Comparison of ENCODE assay signal across 14 cellular contexts in genomic region chr22:18075101-18075730, GRCh38. TPM values are rescaled to one million over a fixed set of nuclear protein-coding genes. Genes with fewer than 3 reads are reported as not detected.
DNase-seq lines count a peak whose midpoint lies in the region; ATAC-seq and TF ChIP-seq lines count a peak whose summit lies in the region.
"Had no signal": no experiment of that assay in that cellular context is flagged by ENCODE, and none has a peak within 500 bp of the region (broad histone marks: within the 10 kb centered on the region; RNA-seq: fewer than 3 reads in every experiment).

No MANE protein-coding gene starts in this region.

- no peak for TF ChIP-seq POLR2A in esophagus muscularis mucosa (IDR thresholded peaks at IDR 0.05; ENCODE audit: low read depth)

- DNase-seq in Karpas-422 (no peak), esophagus muscularis mucosa (ENCODE audit: extremely low spot score) (no peak), activated gamma-delta T cell (lab: John Stamatoyannopoulos, UW) (no peak)
- no peak for DNase-seq in activated CD4-positive, alpha-beta T cell treated with anti-CD3 and anti-CD28 coated beads, Interleukin-2, amount 50 U/mL, for 1 hour
- no peak for DNase-seq in activated T-helper 2 cell treated with anti-CD3 and anti-CD28 coated beads, Interferon-gamma antibody, Interleukin-2, Interleukin-4, amounts not matched to agents 10 μg/mL and 5 μg/mL and 100 μg/mL, durations not matched to agents 14 hours and 24 hours and 36 hours (ENCODE audit: low spot score)
- no peak for DNase-seq in effector memory CD8-positive, alpha-beta T cell
- DNase-seq: activated T-cell treated with anti-CD3 and anti-CD28 coated beads, Interleukin-2, amount 50 U/mL, for 24 hours; NCI-H1417 treated with DMSO at 0.1 percent for 48 hours had no signal

- peaks cover 57% of the 10 kb centered on the region for H3K4me1 Mint-ChIP-seq in stimulated activated memory B cell treated with anti-CD40 and anti-IgM and Interleukin-4, amounts not matched to agents 10 μg/mL and 1 μg/mL and 100 μg/mL, for 72 hours
- H3K4me1 Mint-ChIP-seq in activated T-helper 2 cell treated with anti-CD3 and anti-CD28 coated beads, Interferon-gamma antibody, Interleukin-2, Interleukin-4, amounts not matched to agents 10 μg/mL and 5 μg/mL and 100 μg/mL, durations not matched to agents 14 hours and 24 hours and 36 hours (ENCODE audit: low read depth) = peaks cover 27% of the 10 kb centered on the region
- peaks cover 18 to 26% of the 10 kb centered on the region in 2 donors for H3K4me1 Mint-ChIP-seq in effector memory CD8-positive, alpha-beta T cell (ENCODE audit: low read depth in 2 of 2)

- H3K36me3 Mint-ChIP-seq in stimulated activated memory B cell treated with anti-CD40 and anti-IgM and Interleukin-4, amounts not matched to agents 10 μg/mL and 1 μg/mL and 100 μg/mL, for 72 hours = peaks cover 14% of the 10 kb centered on the region
- H3K36me3 Mint-ChIP-seq in activated T-helper 2 cell treated with anti-CD3 and anti-CD28 coated beads, Interferon-gamma antibody, Interleukin-2, Interleukin-4, amounts not matched to agents 10 μg/mL and 5 μg/mL and 100 μg/mL, durations not matched to agents 14 hours and 24 hours and 36 hours (ENCODE audit: low read depth) = peaks cover 17% of the 10 kb centered on the region
- peaks cover 27% of the 10 kb centered on the region for H3K36me3 Mint-ChIP-seq in effector memory CD8-positive, alpha-beta T cell (ENCODE audit: insufficient read depth)

- intact Hi-C loops in esophagus muscularis mucosa (cut with DNase I) = loop anchor here (2.0 to 5.0 kb wide), 3 partner anchors 163 to 244 kb away; no protein-coding TSS in a partner anchor
- intact Hi-C loops in activated T-helper 2 cell treated with anti-CD3 and anti-CD28 coated beads, Interferon-gamma antibody, Interleukin-2, Interleukin-4, amounts not matched to agents 10 μg/mL and 5 μg/mL and 100 μg/mL, durations not matched to agents 14 hours and 24 hours and 36 hours (cut with micrococcal nuclease) = loop anchor here (5.0 kb wide), 2 partner anchors 37 to 308 kb away; partner anchors contain the start of gene TUBA8

- H3K4me3 ChIP-seq in Karpas-422 (ENCODE audit: low read length) (no peak overlapping the region), esophagus muscularis mucosa (no peak overlapping the region)
- H3K4me3 ChIP-seq: cardiac muscle cell, HAP-1 had no signal

- no peaks in the 10 kb centered on the region for H4K20me1 ChIP-seq in Karpas-422 (ENCODE audit: insufficient read depth, low read depth, low read length)

- peak overlapping the region; percentile 92 for H3K4me2 ChIP-seq in Karpas-422 (ENCODE audit: low read depth, low read length, poor library complexity, severe bottlenecking)

- H3K27ac ChIP-seq in 22Rv1 = peak overlapping the region; percentile 78; the same call in 1 of the 2 replicates
- H3K27ac ChIP-seq in Karpas-422 (ENCODE audit: low read length) = peak overlapping the region; percentile 88
- peak overlapping the region; percentile 81 to 90 (median 83) for H3K27ac ChIP-seq in esophagus muscularis mucosa (replicated peaks in 1 of 4)
- H3K27ac ChIP-seq: cardiac muscle cell had no signal

- no peaks in the 10 kb centered on the region for H3K27me3 ChIP-seq in Karpas-422 (ENCODE audit: low read length)
- H3K27me3 ChIP-seq in esophagus muscularis mucosa = no peaks in the 10 kb centered on the region
- H3K27me3 ChIP-seq: cardiac muscle cell had no signal

- H3K4me1 ChIP-seq in Karpas-422 (ENCODE audit: low read length) (peaks cover 61% of the 10 kb centered on the region), esophagus muscularis mucosa (peaks cover 28 to 42% (median 41%) of the 10 kb centered on the region in 4 donors)

- 90% methylated on average over 6 of the region's 6 CpGs for WGBS in esophagus muscularis mucosa

- H3K27ac Mint-ChIP-seq in stimulated activated memory B cell treated with anti-CD40 and anti-IgM and Interleukin-4, amounts not matched to agents 10 μg/mL and 1 μg/mL and 100 μg/mL, for 72 hours = peak overlapping the region; percentile 27
- H3K27ac Mint-ChIP-seq in activated T-helper 2 cell treated with anti-CD3 and anti-CD28 coated beads, Interferon-gamma antibody, Interleukin-2, Interleukin-4, amounts not matched to agents 10 μg/mL and 5 μg/mL and 100 μg/mL, durations not matched to agents 14 hours and 24 hours and 36 hours = no peak overlapping the region
- H3K27ac Mint-ChIP-seq in effector memory CD8-positive, alpha-beta T cell = no peak overlapping the region
- H3K27ac Mint-ChIP-seq: activated T-cell treated with anti-CD3 and anti-CD28 coated beads, Interleukin-2, amount 50 U/mL, for 24 hours; endodermal cell had no signal

- H2AFZ ChIP-seq in Karpas-422 (ENCODE audit: low read length) = no peak overlapping the region

- H3K9me3 Mint-ChIP-seq in stimulated activated memory B cell treated with anti-CD40 and anti-IgM and Interleukin-4, amounts not matched to agents 10 μg/mL and 1 μg/mL and 100 μg/mL, for 72 hours = no peaks in the 10 kb centered on the region
- H3K9me3 Mint-ChIP-seq in activated T-helper 2 cell treated with anti-CD3 and anti-CD28 coated beads, Interferon-gamma antibody, Interleukin-2, Interleukin-4, amounts not matched to agents 10 μg/mL and 5 μg/mL and 100 μg/mL, durations not matched to agents 14 hours and 24 hours and 36 hours = no peaks in the 10 kb centered on the region
- H3K9me3 Mint-ChIP-seq in effector memory CD8-positive, alpha-beta T cell = no peaks in the 10 kb centered on the region
- H3K9me3 Mint-ChIP-seq: activated T-cell treated with anti-CD3 and anti-CD28 coated beads, Interleukin-2, amount 50 U/mL, for 24 hours; CD8-positive, alpha-beta memory T cell; endodermal cell had no signal

- peaks cover 31% of the 10 kb centered on the region for H3K79me2 ChIP-seq in Karpas-422 (ENCODE audit: low read length)

- H3K27me3 Mint-ChIP-seq in stimulated activated memory B cell treated with anti-CD40 and anti-IgM and Interleukin-4, amounts not matched to agents 10 μg/mL and 1 μg/mL and 100 μg/mL, for 72 hours = no peaks in the 10 kb centered on the region
- H3K27me3 Mint-ChIP-seq in activated T-helper 2 cell treated with anti-CD3 and anti-CD28 coated beads, Interferon-gamma antibody, Interleukin-2, Interleukin-4, amounts not matched to agents 10 μg/mL and 5 μg/mL and 100 μg/mL, durations not matched to agents 14 hours and 24 hours and 36 hours (ENCODE audit: low read depth) = peaks cover 1% of the 10 kb centered on the region
- no peaks in the 10 kb centered on the region for H3K27me3 Mint-ChIP-seq in effector memory CD8-positive, alpha-beta T cell
- H3K27me3 Mint-ChIP-seq: activated T-cell treated with anti-CD3 and anti-CD28 coated beads, Interleukin-2, amount 50 U/mL, for 24 hours; CD8-positive, alpha-beta memory T cell had no signal

- TF ChIP-seq EP300 in esophagus muscularis mucosa (IDR thresholded peaks at IDR 0.05) = no peak

- H3K9me2 ChIP-seq in Karpas-422 (replicated peaks; ENCODE audit: insufficient read depth, low read length) = no peaks in the 10 kb centered on the region

- H3K4me3 Mint-ChIP-seq in stimulated activated memory B cell treated with anti-CD40 and anti-IgM and Interleukin-4, amounts not matched to agents 10 μg/mL and 1 μg/mL and 100 μg/mL, for 72 hours = no peak overlapping the region
- no peak overlapping the region for H3K4me3 Mint-ChIP-seq in activated T-helper 2 cell treated with anti-CD3 and anti-CD28 coated beads, Interferon-gamma antibody, Interleukin-2, Interleukin-4, amounts not matched to agents 10 μg/mL and 5 μg/mL and 100 μg/mL, durations not matched to agents 14 hours and 24 hours and 36 hours (ENCODE audit: low read depth)
- H3K4me3 Mint-ChIP-seq in effector memory CD8-positive, alpha-beta T cell = no peak overlapping the region
- H3K4me3 Mint-ChIP-seq: activated T-cell treated with anti-CD3 and anti-CD28 coated beads, Interleukin-2, amount 50 U/mL, for 24 hours; endodermal cell had no signal

- no peak for TF ChIP-seq CTCF in 22Rv1 (IDR thresholded peaks at IDR 0.05)
- TF ChIP-seq CTCF in esophagus muscularis mucosa (IDR thresholded peaks at IDR 0.05) = no peak

- no peaks in the 10 kb centered on the region for H3K9me3 ChIP-seq in Karpas-422 (ENCODE audit: low read length)
- no peaks in the 10 kb centered on the region for H3K9me3 ChIP-seq in esophagus muscularis mucosa
- H3K9me3 ChIP-seq: HAP-1 had no signal

- H3K9ac ChIP-seq in Karpas-422 (ENCODE audit: low read length) = peak overlapping the region; percentile 45

- H3K36me3 ChIP-seq in Karpas-422 (ENCODE audit: insufficient read depth, low read length) (peaks cover 10% of the 10 kb centered on the region; the same call in 1 of the 2 replicates), esophagus muscularis mucosa (peaks cover 0 to 11% (median 9%) of the 10 kb centered on the region in 4 donors)

- no peak for ATAC-seq in stimulated activated memory B cell treated with anti-CD40 and anti-IgM and Interleukin-4, amounts not matched to agents 10 μg/mL and 1 μg/mL and 100 μg/mL, for 72 hours
- ATAC-seq in effector memory CD8-positive, alpha-beta T cell (replicated peaks) = no peak

RNA-seq across cellular contexts. Expression of gene PEX26, which starts 2.6 kb away (rescaled TPM):
- total RNA-seq in Karpas-422 (2014; rRNA removed; shearing (Covaris generic); ENCODE audit: low replicate concordance) = 22.4 and 27.5 TPM in 2 replicates
- 10 to 100 TPM; 19.7 to 54.2 (median 33.6) TPM for total RNA-seq in esophagus muscularis mucosa
- 47.3 and 47.8 TPM in 2 replicates for total RNA-seq in activated T-helper 2 cell treated with anti-CD3 and anti-CD28 coated beads, Interferon-gamma antibody, Interleukin-2, Interleukin-4, amounts not matched to agents 10 μg/mL and 5 μg/mL and 100 μg/mL, durations not matched to agents 14 hours and 24 hours and 36 hours

RNA-seq across cellular contexts. Expression of gene TUBA8, which starts 35.4 kb away (rescaled TPM):
- total RNA-seq in Karpas-422 (2014; rRNA removed; shearing (Covaris generic); ENCODE audit: low replicate concordance) = 1.5 and 3.0 TPM in 2 replicates
- 10 to 100 TPM in 3 of 4 donors, 1 to 10 TPM in 1; 7.5 to 16.5 (median 14.0) TPM for total RNA-seq in esophagus muscularis mucosa
- total RNA-seq in activated T-helper 2 cell treated with anti-CD3 and anti-CD28 coated beads, Interferon-gamma antibody, Interleukin-2, Interleukin-4, amounts not matched to agents 10 μg/mL and 5 μg/mL and 100 μg/mL, durations not matched to agents 14 hours and 24 hours and 36 hours = 1.8 and 2.3 TPM in 2 replicates

RNA-seq across cellular contexts. Expression of gene MICAL3, which starts 50.9 kb away (rescaled TPM):
- 54.9 and 64.1 TPM in 2 replicates for total RNA-seq in Karpas-422 (2014; rRNA removed; shearing (Covaris generic); ENCODE audit: low replicate concordance)
- total RNA-seq in esophagus muscularis mucosa = 10 to 100 TPM; 35.1 to 91.8 (median 67.8) TPM
- total RNA-seq in activated T-helper 2 cell treated with anti-CD3 and anti-CD28 coated beads, Interferon-gamma antibody, Interleukin-2, Interleukin-4, amounts not matched to agents 10 μg/mL and 5 μg/mL and 100 μg/mL, durations not matched to agents 14 hours and 24 hours and 36 hours = 40.6 and 41.8 TPM in 2 replicates
